Comparison of ENCODE assay signal across 1 cellular context in genomic region chr5:112635276-112635675, GRCh38.
TF ChIP-seq lines count a peak whose summit lies in the region.

No MANE protein-coding gene starts in this region.

TF ChIP-seq in SK-N-SH, 30 proteins besides CTCF, POLR2A, EP300 and RAD21 (continued from another document):
- TF ChIP-seq, protein P1, sequence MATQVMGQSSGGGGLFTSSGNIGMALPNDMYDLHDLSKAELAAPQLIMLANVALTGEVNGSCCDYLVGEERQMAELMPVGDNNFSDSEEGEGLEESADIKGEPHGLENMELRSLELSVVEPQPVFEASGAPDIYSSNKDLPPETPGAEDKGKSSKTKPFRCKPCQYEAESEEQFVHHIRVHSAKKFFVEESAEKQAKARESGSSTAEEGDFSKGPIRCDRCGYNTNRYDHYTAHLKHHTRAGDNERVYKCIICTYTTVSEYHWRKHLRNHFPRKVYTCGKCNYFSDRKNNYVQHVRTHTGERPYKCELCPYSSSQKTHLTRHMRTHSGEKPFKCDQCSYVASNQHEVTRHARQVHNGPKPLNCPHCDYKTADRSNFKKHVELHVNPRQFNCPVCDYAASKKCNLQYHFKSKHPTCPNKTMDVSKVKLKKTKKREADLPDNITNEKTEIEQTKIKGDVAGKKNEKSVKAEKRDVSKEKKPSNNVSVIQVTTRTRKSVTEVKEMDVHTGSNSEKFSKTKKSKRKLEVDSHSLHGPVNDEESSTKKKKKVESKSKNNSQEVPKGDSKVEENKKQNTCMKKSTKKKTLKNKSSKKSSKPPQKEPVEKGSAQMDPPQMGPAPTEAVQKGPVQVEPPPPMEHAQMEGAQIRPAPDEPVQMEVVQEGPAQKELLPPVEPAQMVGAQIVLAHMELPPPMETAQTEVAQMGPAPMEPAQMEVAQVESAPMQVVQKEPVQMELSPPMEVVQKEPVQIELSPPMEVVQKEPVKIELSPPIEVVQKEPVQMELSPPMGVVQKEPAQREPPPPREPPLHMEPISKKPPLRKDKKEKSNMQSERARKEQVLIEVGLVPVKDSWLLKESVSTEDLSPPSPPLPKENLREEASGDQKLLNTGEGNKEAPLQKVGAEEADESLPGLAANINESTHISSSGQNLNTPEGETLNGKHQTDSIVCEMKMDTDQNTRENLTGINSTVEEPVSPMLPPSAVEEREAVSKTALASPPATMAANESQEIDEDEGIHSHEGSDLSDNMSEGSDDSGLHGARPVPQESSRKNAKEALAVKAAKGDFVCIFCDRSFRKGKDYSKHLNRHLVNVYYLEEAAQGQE (IDR thresholded peaks at IDR 0.05; ENCODE audit: low read depth, low read length) = no peak
- TF ChIP-seq PBX3 (IDR thresholded peaks at IDR 0.05) = no peak
- no peak for TF ChIP-seq USF2 (IDR thresholded peaks at IDR 0.05; ENCODE audit: borderline replicate concordance, low read depth, low read length)
- TF ChIP-seq FOSL2 (IDR thresholded peaks at IDR 0.05; ENCODE audit: borderline replicate concordance, low read depth) = no peak
- TF ChIP-seq SMC3 (IDR thresholded peaks at IDR 0.05; ENCODE audit: low read depth, low read length) = no peak
- no peak for TF ChIP-seq IRF3 (IDR thresholded peaks at IDR 0.05; ENCODE audit: low read depth, low read length)
- no peak for TF ChIP-seq GABPA (IDR thresholded peaks at IDR 0.05; ENCODE audit: low read depth)
- TF ChIP-seq ELF1 (IDR thresholded peaks at IDR 0.05) = no peak
- TF ChIP-seq FOXJ3 (CRISPR knock-in tag; IDR thresholded peaks at IDR 0.05) = no peak
